Comparison of ENCODE assay signal across 9 cellular contexts in the genomic region with DNA sequence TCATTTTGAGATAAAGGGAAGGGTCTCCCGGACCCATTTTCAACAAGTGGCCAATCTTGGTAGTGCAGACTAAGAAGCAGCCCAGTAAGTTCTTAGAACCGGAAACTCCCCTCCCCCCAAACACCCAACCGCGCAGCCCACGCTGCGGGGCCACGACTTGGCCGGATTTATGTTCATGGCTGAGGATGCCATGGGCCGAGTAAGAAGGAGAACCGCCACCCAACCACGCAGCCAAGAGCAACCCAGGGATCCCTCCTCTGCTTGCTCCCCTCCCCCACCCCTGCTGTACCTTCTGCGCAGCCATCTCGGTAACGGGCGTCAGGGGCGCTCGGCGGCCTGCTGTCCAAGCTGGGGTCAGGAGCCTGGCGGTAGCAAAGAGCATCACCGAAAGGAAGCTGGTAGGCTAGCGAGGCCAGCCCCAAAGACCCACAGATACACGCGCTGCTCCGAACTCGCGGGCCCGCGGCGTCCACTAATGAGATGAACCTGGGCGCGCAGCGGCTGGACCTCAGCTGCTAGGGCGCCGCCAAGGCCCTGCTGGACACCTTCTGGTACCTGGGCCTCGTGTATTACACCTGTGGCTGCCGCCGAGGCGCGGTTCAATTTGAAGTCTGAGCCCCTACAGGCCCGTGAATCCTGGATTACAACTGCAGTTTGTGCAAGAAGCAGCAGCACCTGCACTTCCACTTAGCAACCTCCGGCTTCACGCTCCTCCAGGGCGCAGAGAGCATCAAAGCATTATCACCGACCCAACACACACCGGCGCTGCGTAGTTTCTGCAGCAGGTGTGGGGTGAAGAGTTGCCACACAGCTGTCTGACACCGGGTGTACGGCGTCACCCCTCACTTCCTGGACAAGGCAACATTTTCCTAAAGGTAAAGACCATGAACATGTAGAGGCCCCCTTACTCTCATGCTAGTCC.
DNase-seq lines count a peak whose midpoint lies in the region; FAIRE-seq and TF ChIP-seq lines count a peak whose summit lies in the region.
"Had no signal": no experiment of that assay in that cellular context is flagged by ENCODE, and none has a peak within 500 bp of the region (broad histone marks: within the 10 kb centered on the region; RNA-seq: fewer than 3 reads in every experiment).

No MANE protein-coding gene starts in this region.

- H3K27ac ChIP-seq in breast epithelium, result peak overlapping the region in 1 of 2 donors; percentile 38
- H3K27ac ChIP-seq: BLaER1 treated with 17β-estradiol and CSF1 and Interleukin-3, amounts not matched to agents 10 nM and 100 nM had no signal

- no peaks in the 10 kb centered on the region for H3K36me3 Mint-ChIP-seq in MCF 10A (ENCODE audit: insufficient read depth, unreplicated experiment)

- H3K4me3 Mint-ChIP-seq in MCF 10A (ENCODE audit: unreplicated experiment), result no peak overlapping the region

- POLR2A ChIA-PET in MCF 10A (lab: Yijun Ruan, JAX), result interaction anchor here (0.6 kb wide), 1 partner anchor 14 kb away, joined by 3 read pairs; no protein-coding TSS in a partner anchor

- H3K27ac Mint-ChIP-seq in MCF 10A (ENCODE audit: low read depth, unreplicated experiment), result no peak overlapping the region

- CTCF ChIA-PET in MCF 10A (lab: Yijun Ruan, JAX), result interaction anchor here (0.8 kb wide), 1 partner anchor 53 kb away, joined by 4 read pairs; no protein-coding TSS in a partner anchor

- DNase-seq in breast epithelium (ENCODE audit: low spot score in 2 of 2) (peak in 1 of 2 donors; percentile 46), MCF 10A (ENCODE audit: unreplicated experiment) (no peak), fibroblast of the conjunctiva (ENCODE audit: low read depth) (peak; percentile 3), retinal pigment epithelial cell (ENCODE audit: low read depth) (no peak), hepatic stellate cell (ENCODE audit: low spot score) (no peak), UCSD-AML1 (lab: John Stamatoyannopoulos, UW; ENCODE audit: unreplicated experiment) (no peak), D721Med (ENCODE audit: insufficient read length, low spot score) (no peak)
- peak; percentile 62 to 72 for DNase-seq in activated T-cell treated with anti-CD3 and anti-CD28 coated beads, Interleukin-2, amount 50 U/mL, for 48 hours

- H3K4me3 ChIP-seq in breast epithelium (peak overlapping the region; percentile 28 to 70 (median 52)), retinal pigment epithelial cell (ENCODE audit: low read length) (peak overlapping the region; percentile 57)
- H3K4me3 ChIP-seq: BLaER1 treated with 17β-estradiol and CSF1 and Interleukin-3, amounts not matched to agents 10 nM and 100 nM had no signal

- H3K27me3 Mint-ChIP-seq in MCF 10A (ENCODE audit: insufficient read depth, unreplicated experiment), result peaks cover 21% of the 10 kb centered on the region

- TF ChIP-seq CTCF in breast epithelium (IDR thresholded peaks at IDR 0.05), result peak in 1 of 3 donors; percentile 11
- TF ChIP-seq CTCF in MCF 10A (IDR thresholded peaks at IDR 0.05; ENCODE audit: unreplicated experiment), result no peak
- TF ChIP-seq CTCF in retinal pigment epithelial cell (conservative IDR thresholded peaks at IDR 0.05; ENCODE audit: low read depth, low read length), result peak; percentile 20
- no peak for TF ChIP-seq CTCF in D721Med (IDR thresholded peaks at IDR 0.05; ENCODE audit: insufficient read depth, missing control alignments)

- BruUV-seq in MCF 10A (replicated peaks; lab: Mats Ljungman, UMichigan), result no TSS peak

- H3K27me3 ChIP-seq in breast epithelium, result peaks cover 0 to 51% of the 10 kb centered on the region in 2 donors

- no peaks in the 10 kb centered on the region for H3K4me1 ChIP-seq in breast epithelium
- H3K4me1 ChIP-seq: BLaER1 treated with 17β-estradiol and CSF1 and Interleukin-3, amounts not matched to agents 10 nM and 100 nM had no signal

- H3K9me3 ChIP-seq in breast epithelium, result peaks cover 0 to 7% of the 10 kb centered on the region in 2 donors

- TF ChIP-seq POLR2A in breast epithelium (IDR thresholded peaks at IDR 0.05), result no peak

- peaks cover 22% of the 10 kb centered on the region for H3K9me3 Mint-ChIP-seq in MCF 10A (ENCODE audit: unreplicated experiment)

- no peaks in the 10 kb centered on the region for H3K4me1 Mint-ChIP-seq in MCF 10A (ENCODE audit: insufficient read depth, unreplicated experiment)

- no peak for FAIRE-seq in D721Med (lab: Jason Lieb, UNC)

- no peaks in the 10 kb centered on the region for H3K36me3 ChIP-seq in breast epithelium
- H3K36me3 ChIP-seq: BLaER1 treated with 17β-estradiol and CSF1 and Interleukin-3, amounts not matched to agents 10 nM and 100 nM had no signal

- intact Hi-C loops in breast epithelium (cut with DNase I; ENCODE audit: low total_unique reads), result no loop called here
- intact Hi-C loops in MCF 10A (cut with micrococcal nuclease), result no loop called here

Comparison
In these comparisons a context has a peak if more than half of its experiments do, and no peak if none do; other contexts are left out.
1. DNase-seq: peak in activated T-cell treated with anti-CD3 and anti-CD28 coated beads, Interleukin-2, amount 50 U/mL, for 48 hours (2 of 2) and fibroblast of the conjunctiva (single experiment); none in MCF 10A (single experiment), retinal pigment epithelial cell (single experiment), hepatic stellate cell (single experiment), UCSD-AML1 (single experiment) and D721Med (single experiment).